8 cellular contexts compared by ENCODE assay signal in genomic region chr2:111121028-111121872, GRCh38. TPM values are rescaled to one million over a fixed set of nuclear protein-coding genes. Genes with fewer than 3 reads are reported as not detected.
DNase-seq lines count a peak whose midpoint lies in the region; ATAC-seq and TF ChIP-seq lines count a peak whose summit lies in the region.

No MANE protein-coding gene starts in this region.

- CTCF ChIA-PET in A673 (lab: Charles Lee), result interaction anchor here (0.6 to 1.4 kb wide), 3 partner anchors 9 to 578 kb away, joined by 3 to 8 read pairs (median 3); no protein-coding TSS in a partner anchor

- no peak for TF ChIP-seq POLR2A in stomach (IDR thresholded peaks at IDR 0.05)

- TF ChIP-seq CTCF in A673 (conservative IDR thresholded peaks at IDR 0.05; ENCODE audit: low read depth, low read length) (no peak), endodermal cell (conservative IDR thresholded peaks at IDR 0.05) (peak; percentile 17), stomach (IDR thresholded peaks at IDR 0.05) (no peak)

- H3K27me3 Mint-ChIP-seq in endodermal cell (ENCODE audit: insufficient read depth), result peaks cover 41% of the 10 kb centered on the region

- H3K27me3 ChIP-seq in A673 (replicated peaks; ENCODE audit: insufficient read depth, low read depth, low read length, poor library complexity) (peaks cover 6% of the 10 kb centered on the region), endodermal cell (ENCODE audit: control insufficient read depth, insufficient read depth, low read length, poor library complexity, severe bottlenecking) (peaks cover 33% of the 10 kb centered on the region), mucosa of stomach (ENCODE audit: control insufficient read depth, insufficient read depth, low read length) (peaks cover 42% of the 10 kb centered on the region), stomach (peaks cover 5 to 43% (median 31%) of the 10 kb centered on the region in 3 donors)

- peak overlapping the region; percentile 86 for H3K4me3 Mint-ChIP-seq in endodermal cell

- peak overlapping the region; percentile 94 for H3K27ac Mint-ChIP-seq in endodermal cell

- TF ChIP-seq EP300 in stomach (IDR thresholded peaks at IDR 0.05), result no peak

- BruUV-seq in A673 (replicated peaks; lab: Mats Ljungman, UMichigan), result no TSS peak

- peaks cover 13% of the 10 kb centered on the region for H3K36me3 ChIP-seq in A673 (ENCODE audit: insufficient read depth, low read length, poor library complexity, severe bottlenecking)
- H3K36me3 ChIP-seq in endodermal cell (ENCODE audit: control insufficient read depth, insufficient read depth, low read length), result peaks cover 24% of the 10 kb centered on the region
- no peaks in the 10 kb centered on the region for H3K36me3 ChIP-seq in mucosa of stomach (ENCODE audit: control insufficient read depth, insufficient read depth, low read length)
- peaks cover 0 to 27% (median 25%) of the 10 kb centered on the region in 4 donors for H3K36me3 ChIP-seq in stomach

- POLR2A ChIA-PET in A673 (lab: Charles Lee; ENCODE audit: low non-redundant PET), result no interaction called here

- H3K4me1 Mint-ChIP-seq in endodermal cell, result peaks cover 19% of the 10 kb centered on the region

- H3K36me3 Mint-ChIP-seq in endodermal cell (ENCODE audit: low read depth), result peaks cover 25% of the 10 kb centered on the region

- H3K9me3 Mint-ChIP-seq in endodermal cell, result no peaks in the 10 kb centered on the region

- H3K9ac ChIP-seq in endodermal cell (ENCODE audit: extremely low read depth, low read length, poor library complexity, severe bottlenecking), result peak overlapping the region; percentile 68
- peak overlapping the region; percentile 78 for H3K9ac ChIP-seq in mucosa of stomach (ENCODE audit: low read length)

- DNase-seq in A673 (ENCODE audit: low spot score) (peak; percentile 64), NCI-H1694 (lab: John Stamatoyannopoulos, UW) (peak; percentile 31), endodermal cell (peak; percentile 83), stomach (peak; percentile 58)
- peak; percentile 54 to 62 for DNase-seq in activated CD4-positive, alpha-beta T cell treated with anti-CD3 and anti-CD28 coated beads, Interleukin-2, amount 50 U/mL, for 48 hours

- H3K4me1 ChIP-seq in A673 (ENCODE audit: insufficient read depth, low read length, poor library complexity, severe bottlenecking), result peaks cover 6% of the 10 kb centered on the region
- H3K4me1 ChIP-seq in endodermal cell (ENCODE audit: control insufficient read depth, insufficient read depth, low read length), result peaks cover 3% of the 10 kb centered on the region
- peaks cover 43% of the 10 kb centered on the region for H3K4me1 ChIP-seq in mucosa of stomach (ENCODE audit: control insufficient read depth, insufficient read depth, low read length)
- peaks cover 37 to 79% (median 73%) of the 10 kb centered on the region in 4 donors for H3K4me1 ChIP-seq in stomach

- H3K9me3 ChIP-seq in A673 (ENCODE audit: low read depth, low read length, poor library complexity, severe bottlenecking) (no peaks in the 10 kb centered on the region), endodermal cell (ENCODE audit: control insufficient read depth, low read length) (no peaks in the 10 kb centered on the region), mucosa of stomach (ENCODE audit: control insufficient read depth, low read length) (no peaks in the 10 kb centered on the region), stomach (no peaks in the 10 kb centered on the region)

- peak overlapping the region; percentile 69 for H3K27ac ChIP-seq in A673 (ENCODE audit: low read depth, low read length, poor library complexity, severe bottlenecking)
- H3K27ac ChIP-seq in endodermal cell (ENCODE audit: low read depth, low read length), result peak overlapping the region; percentile 11
- H3K27ac ChIP-seq in stomach, result peak overlapping the region; percentile 82 to 93 (median 88)

- H3K4me3 ChIP-seq in A673 (ENCODE audit: low read depth, low read length, poor library complexity, severe bottlenecking), result peak overlapping the region; percentile 60
- peak overlapping the region; percentile 85 for H3K4me3 ChIP-seq in endodermal cell (ENCODE audit: low read length)
- peak overlapping the region; percentile 82 for H3K4me3 ChIP-seq in mucosa of stomach (ENCODE audit: low read length)
- peak overlapping the region; percentile 74 to 89 (median 82) for H3K4me3 ChIP-seq in stomach

- WGBS in endodermal cell (ENCODE audit: insufficient coverage in 1 of 2, insufficient read length in 1 of 2), 2 experiments, result 0% methylated on average over 39 to 83 of the region's 83 CpGs
- WGBS in stomach, 5 donors, result 0 to 1% (median 0%) methylated on average over 63 to 83 of the region's 83 CpGs

- ATAC-seq in GM18907 (IDR thresholded peaks at IDR 0.05; ENCODE audit: unreplicated experiment) (peak; percentile 14), GM21576 (IDR thresholded peaks at IDR 0.05; ENCODE audit: unreplicated experiment) (no peak)

- intact Hi-C loops in A673 (cut with micrococcal nuclease; ENCODE audit: unreplicated experiment), result no loop called here
- intact Hi-C loops in stomach (cut with DNase I; ENCODE audit: low total_unique reads), result no loop called here

RNA-seq across cellular contexts. Expression of gene BCL2L11, which starts 0.5 kb away (rescaled TPM):
- total RNA-seq in A673 (2021) (12.0 and 12.6 TPM in 2 replicates), endodermal cell (10 to 100 TPM; 16.7 to 21.0 TPM), stomach (10 to 100 TPM in 3 of 5 donors, 1 to 10 TPM in 1, under 1 TPM in 1; 0.29 to 41.2 (median 16.2) TPM)
- polyA plus RNA-seq in endodermal cell (2013, experiment 1 of 2), result 18.3 TPM
- 21.4 TPM for polyA plus RNA-seq in endodermal cell (2013, experiment 2 of 2)
- polyA plus RNA-seq in stomach, result 1 to 10 TPM; 4.3 to 4.9 (median 4.6) TPM

Comparison
In these comparisons a context has a peak if more than half of its experiments do, and no peak if none do; other contexts are left out.
1. DNase-seq: peak in every context shown above with its lines; median percentile 83 in endodermal cell; 64 in A673; 58 in activated CD4-positive, alpha-beta T cell treated with anti-CD3 and anti-CD28 coated beads, Interleukin-2, amount 50 U/mL, for 48 hours; 58 in stomach; 31 in NCI-H1694.
2. H3K27ac ChIP-seq: peak in every context shown above with its lines; median percentile 88 in stomach; 69 in A673; 11 in endodermal cell.